7 cellular contexts compared by ENCODE assay signal in genomic region chr20:25470045-25470444, GRCh38.
DNase-seq lines count a peak whose midpoint lies in the region; ATAC-seq, FAIRE-seq and TF ChIP-seq lines count a peak whose summit lies in the region.

No MANE protein-coding gene starts in this region.

- no peaks in the 10 kb centered on the region for H3K4me1 ChIP-seq in NT2/D1 (ENCODE audit: insufficient read depth, insufficient read length)
- H3K4me1 ChIP-seq in adipocyte (ENCODE audit: control insufficient read depth, insufficient read depth, low read length) = no peaks in the 10 kb centered on the region
- no peaks in the 10 kb centered on the region for H3K4me1 ChIP-seq in mucosa of descending colon (ENCODE audit: low read depth)

- intact Hi-C loops in mucosa of descending colon (cut with DNase I, micrococcal nuclease) = no loop called here

- no peaks in the 10 kb centered on the region for H3K27me3 ChIP-seq in NT2/D1 (ENCODE audit: insufficient read depth, insufficient read length)
- no peaks in the 10 kb centered on the region for H3K27me3 ChIP-seq in adipocyte (replicated peaks; ENCODE audit: control insufficient read depth, insufficient read depth, low read length)

- no peak for TF ChIP-seq POLR2A in GM12892 (IDR thresholded peaks at IDR 0.05; ENCODE audit: low read depth, low read length)

- peaks cover 71% of the 10 kb centered on the region for H3K36me3 ChIP-seq in NT2/D1 (ENCODE audit: insufficient read depth, insufficient read length, low read length)
- peaks cover 20% of the 10 kb centered on the region for H3K36me3 ChIP-seq in adipocyte (ENCODE audit: control insufficient read depth, insufficient read depth, low read length, severe bottlenecking)
- no peaks in the 10 kb centered on the region for H3K36me3 ChIP-seq in mucosa of descending colon (ENCODE audit: low read depth)

- H3K4me3 ChIP-seq in NT2/D1 (ENCODE audit: insufficient read length, low read depth) (no peak overlapping the region), adipocyte (ENCODE audit: low read length) (no peak overlapping the region), mucosa of descending colon (no peak overlapping the region)

- ATAC-seq in HG02588 (IDR thresholded peaks at IDR 0.05; ENCODE audit: unreplicated experiment) = peak; percentile 57
- ATAC-seq in mucosa of descending colon = peak; percentile 69
- no peak for ATAC-seq in HG03025 (IDR thresholded peaks at IDR 0.05; ENCODE audit: low FRiP score, unreplicated experiment)

- DNase-seq in GM12892 (ENCODE audit: insufficient read length) (peak; percentile 45), NT2/D1 (ENCODE audit: low read depth, low spot score) (peak; percentile 33), adipocyte (ENCODE audit: low read depth) (peak; percentile 10), mucosa of descending colon (peak in 2 of 3 donors; percentile 52 to 57), 8988T (no peak)

- no peak for TF ChIP-seq CTCF in mucosa of descending colon (IDR thresholded peaks at IDR 0.05)

- no peak for FAIRE-seq in GM12892 (lab: Jason Lieb, UNC)

- H3K9me3 ChIP-seq in NT2/D1 (ENCODE audit: insufficient read depth, low read length) (no peaks in the 10 kb centered on the region), adipocyte (ENCODE audit: control insufficient read depth, low read length) (no peaks in the 10 kb centered on the region), mucosa of descending colon (no peaks in the 10 kb centered on the region)

- H3K9ac ChIP-seq in NT2/D1 (ENCODE audit: insufficient read length, low read depth) (no peak overlapping the region), adipocyte (ENCODE audit: low read length) (no peak overlapping the region)
